1 cellular context compared by ENCODE assay signal in genomic region chr19:51703655-51704515, GRCh38.
TF ChIP-seq lines count a peak whose summit lies in the region.

No MANE protein-coding gene starts in this region.

TF ChIP-seq in K562, 482 proteins besides CTCF, POLR2A, EP300 and RAD21 (continued from another document and continues in another):
- TF ChIP-seq RNF219 (CRISPR knock-in tag; IDR thresholded peaks at IDR 0.05) (no peak), SMAD2 (IDR thresholded peaks at IDR 0.05; ENCODE audit: low read depth, low read length) (no peak), CREBBP (IDR thresholded peaks at IDR 0.05; ENCODE audit: low read depth, low read length) (no peak), SAFB2 (IDR thresholded peaks at IDR 0.05; ENCODE audit: borderline replicate concordance, low read depth, low read length, severe bottlenecking) (no peak), HBP1 (CRISPR knock-in tag; IDR thresholded peaks at IDR 0.05) (no peak), GTF2B (IDR thresholded peaks at IDR 0.05; ENCODE audit: extremely low read depth, insufficient read length) (no peak), SMAD3 (CRISPR knock-in tag; conservative IDR thresholded peaks at IDR 0.05) (peak; percentile 80; the same call in 1 of the 2 replicates), HLTF (IDR thresholded peaks at IDR 0.05) (no peak), ZKSCAN8 (CRISPR knock-in tag; IDR thresholded peaks at IDR 0.05) (no peak), SNAPC5 (CRISPR knock-in tag; IDR thresholded peaks at IDR 0.05) (no peak), FOXJ2 (tag; IDR thresholded peaks at IDR 0.05) (no peak), ZNF699 (CRISPR knock-in tag; IDR thresholded peaks at IDR 0.05; ENCODE audit: insufficient replicate concordance) (no peak), NFRKB (IDR thresholded peaks at IDR 0.05; ENCODE audit: low read depth) (no peak), KDM4B (IDR thresholded peaks at IDR 0.05; ENCODE audit: borderline replicate concordance in 2 of 2, low read depth in 1 of 2) (no peak), SNIP1 (IDR thresholded peaks at IDR 0.05; ENCODE audit: low read depth) (no peak), HMG20B (CRISPR knock-in tag; IDR thresholded peaks at IDR 0.05) (no peak; the same call in 1 of the 2 replicates), FOXP1 (CRISPR knock-in tag; IDR thresholded peaks at IDR 0.05) (0 out of 2 replicates have a peak, but pooled peaks have one; percentile 68), CREB3L1 (IDR thresholded peaks at IDR 0.05; ENCODE audit: borderline replicate concordance, low read depth) (no peak; the same call in 1 of the 2 replicates), ZNF512 (tag; IDR thresholded peaks at IDR 0.05) (no peak), ARNT (IDR thresholded peaks at IDR 0.05) (no peak), KLF10 (CRISPR knock-in tag; IDR thresholded peaks at IDR 0.05) (no peak), ZMIZ1 (IDR thresholded peaks at IDR 0.05; ENCODE audit: low read depth in 2 of 2, low read length in 2 of 2) (peak in 1 of 2 experiments; percentile 36; a peak in 1 of 4 replicates), MTA2 (IDR thresholded peaks at IDR 0.05; ENCODE audit: low read depth) (no peak), ZNF184 (CRISPR knock-in tag; IDR thresholded peaks at IDR 0.05) (no peak), HNRNPH1 (optimal IDR thresholded peaks at IDR 0.05; ENCODE audit: low read depth, low read length) (no peak), PHB2 (IDR thresholded peaks at IDR 0.05; ENCODE audit: low read depth) (no peak), RBM14 (IDR thresholded peaks at IDR 0.05; ENCODE audit: borderline replicate concordance, insufficient read depth, low read depth, low read length) (no peak), HINFP (tag; conservative IDR thresholded peaks at IDR 0.05; ENCODE audit: low read depth) (no peak), U2AF1 (optimal IDR thresholded peaks at IDR 0.05; ENCODE audit: low read depth, low read length) (no peak), TGIF2 (CRISPR knock-in tag; IDR thresholded peaks at IDR 0.05) (no peak), ZNF217 (CRISPR knock-in tag; IDR thresholded peaks at IDR 0.05) (no peak), PBX2 (CRISPR knock-in tag; IDR thresholded peaks at IDR 0.05; ENCODE audit: low read depth) (peak; percentile 8; the same call in 1 of the 2 replicates), PBX2 (tag; conservative IDR thresholded peaks at IDR 0.05; ENCODE audit: low read depth) (no peak), MTF1 (CRISPR knock-in tag; IDR thresholded peaks at IDR 0.05; ENCODE audit: borderline replicate concordance) (no peak), PRMT5 (CRISPR knock-in tag; IDR thresholded peaks at IDR 0.05) (no peak), SP2 (IDR thresholded peaks at IDR 0.05; ENCODE audit: extremely low read depth, low read depth, low read length, poor library complexity, severe bottlenecking) (no peak), PURB (CRISPR knock-in tag; IDR thresholded peaks at IDR 0.05; ENCODE audit: low read depth) (no peak), ZNF766 (CRISPR knock-in tag; conservative IDR thresholded peaks at IDR 0.05) (0 out of 2 replicates have a peak, but pooled peaks have one; percentile 38), PML (IDR thresholded peaks at IDR 0.05; ENCODE audit: low read length) (peak; percentile 50; the same call in 1 of the 2 replicates), BRD9 (IDR thresholded peaks at IDR 0.05; ENCODE audit: low read depth, partially characterized antibody) (no peak), GABPB2 (CRISPR knock-in tag; conservative IDR thresholded peaks at IDR 0.05) (no peak), TCF15 (CRISPR knock-in tag; IDR thresholded peaks at IDR 0.05) (no peak), CCNT2 (IDR thresholded peaks at IDR 0.05; ENCODE audit: borderline replicate concordance, extremely low read depth, insufficient read length, low read depth, low read length) (peak; percentile 94), ESRRA (IDR thresholded peaks at IDR 0.05; ENCODE audit: borderline replicate concordance, low read depth) (no peak), L3MBTL2 (IDR thresholded peaks at IDR 0.05) (peak; percentile 62), TSC22D4 (tag; IDR thresholded peaks at IDR 0.05) (no peak), NBN (IDR thresholded peaks at IDR 0.05; ENCODE audit: low read depth) (no peak; the same call in 1 of the 2 replicates), EHMT2 (IDR thresholded peaks at IDR 0.05) (no peak), GABPA (tag; conservative IDR thresholded peaks at IDR 0.05; ENCODE audit: low read depth) (0 out of 2 replicates have a peak, but pooled peaks have one; percentile 43), BRCA1 (IDR thresholded peaks at IDR 0.05) (no peak), BRCA1 (CRISPR knock-in tag; IDR thresholded peaks at IDR 0.05) (no peak), TBL1XR1 (IDR thresholded peaks at IDR 0.05; ENCODE audit: low read length in 2 of 2) (no peak), GTF2A2 (tag; IDR thresholded peaks at IDR 0.05) (no peak), ZNF696 (CRISPR knock-in tag; conservative IDR thresholded peaks at IDR 0.05) (no peak), XRCC3 (IDR thresholded peaks at IDR 0.05) (no peak)
